Comparison of ENCODE assay signal across 1 cellular context in genomic region chr2:31523871-31524492, GRCh38.
TF ChIP-seq lines count a peak whose summit lies in the region.

No MANE protein-coding gene starts in this region.

TF ChIP-seq in GM23338, 12 proteins besides CTCF, POLR2A, EP300 and RAD21 (continued from another document):
- TF ChIP-seq STAT1 (IDR thresholded peaks at IDR 0.05; ENCODE audit: unreplicated experiment), result no peak
TF ChIP-seq in GM23338: peak in this region for 0.
